1 cellular context compared by ENCODE assay signal in the genomic region with DNA sequence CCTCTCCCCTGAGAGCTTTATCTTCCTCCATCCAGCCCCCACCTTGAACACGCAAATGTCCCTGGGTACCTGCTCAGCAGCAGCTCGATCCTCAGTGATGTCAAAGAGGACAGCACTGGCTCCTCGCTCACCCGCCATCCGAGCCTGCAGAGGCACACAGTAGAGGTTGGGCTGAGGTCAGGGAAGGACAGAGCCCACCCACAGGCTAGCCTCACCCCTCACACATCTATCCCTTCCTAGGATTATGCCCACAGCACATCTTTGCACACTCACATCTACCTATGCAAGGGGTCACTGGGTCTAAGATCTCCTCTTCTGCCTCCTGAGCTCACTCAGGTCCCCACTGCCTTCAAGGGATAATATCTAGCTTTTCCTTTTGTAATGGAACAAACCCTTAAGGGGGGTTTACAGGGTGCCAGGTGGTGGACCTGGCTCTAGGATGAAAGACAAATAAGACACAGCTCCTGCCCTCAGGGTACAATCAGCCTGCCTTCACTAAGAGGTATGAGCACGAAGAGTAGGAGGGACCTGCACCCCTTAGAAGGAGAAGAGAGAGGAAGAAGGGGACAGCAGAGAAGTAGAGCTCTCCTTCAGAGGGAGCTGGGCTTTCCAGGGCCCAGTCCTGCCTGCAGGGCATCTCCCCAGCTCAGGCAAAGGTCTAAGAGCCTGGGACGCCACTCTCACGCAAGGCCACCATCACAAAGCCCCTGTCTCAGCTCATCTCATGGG.
A peak's percentile ranks its signal among the peaks of the same experiment; 100 is the strongest.
TF ChIP-seq lines count a peak whose summit lies in the region.

No MANE protein-coding gene starts in this region.

TF ChIP-seq in HepG2, 621 proteins besides CTCF, POLR2A, EP300 and RAD21 (continued from another document):
- TF ChIP-seq ZNF558 (CRISPR knock-in tag; IDR thresholded peaks at IDR 0.05; ENCODE audit: borderline replicate concordance): 0 out of 2 replicates have a peak, but pooled peaks have one; percentile 5
- TF ChIP-seq, protein P1, sequence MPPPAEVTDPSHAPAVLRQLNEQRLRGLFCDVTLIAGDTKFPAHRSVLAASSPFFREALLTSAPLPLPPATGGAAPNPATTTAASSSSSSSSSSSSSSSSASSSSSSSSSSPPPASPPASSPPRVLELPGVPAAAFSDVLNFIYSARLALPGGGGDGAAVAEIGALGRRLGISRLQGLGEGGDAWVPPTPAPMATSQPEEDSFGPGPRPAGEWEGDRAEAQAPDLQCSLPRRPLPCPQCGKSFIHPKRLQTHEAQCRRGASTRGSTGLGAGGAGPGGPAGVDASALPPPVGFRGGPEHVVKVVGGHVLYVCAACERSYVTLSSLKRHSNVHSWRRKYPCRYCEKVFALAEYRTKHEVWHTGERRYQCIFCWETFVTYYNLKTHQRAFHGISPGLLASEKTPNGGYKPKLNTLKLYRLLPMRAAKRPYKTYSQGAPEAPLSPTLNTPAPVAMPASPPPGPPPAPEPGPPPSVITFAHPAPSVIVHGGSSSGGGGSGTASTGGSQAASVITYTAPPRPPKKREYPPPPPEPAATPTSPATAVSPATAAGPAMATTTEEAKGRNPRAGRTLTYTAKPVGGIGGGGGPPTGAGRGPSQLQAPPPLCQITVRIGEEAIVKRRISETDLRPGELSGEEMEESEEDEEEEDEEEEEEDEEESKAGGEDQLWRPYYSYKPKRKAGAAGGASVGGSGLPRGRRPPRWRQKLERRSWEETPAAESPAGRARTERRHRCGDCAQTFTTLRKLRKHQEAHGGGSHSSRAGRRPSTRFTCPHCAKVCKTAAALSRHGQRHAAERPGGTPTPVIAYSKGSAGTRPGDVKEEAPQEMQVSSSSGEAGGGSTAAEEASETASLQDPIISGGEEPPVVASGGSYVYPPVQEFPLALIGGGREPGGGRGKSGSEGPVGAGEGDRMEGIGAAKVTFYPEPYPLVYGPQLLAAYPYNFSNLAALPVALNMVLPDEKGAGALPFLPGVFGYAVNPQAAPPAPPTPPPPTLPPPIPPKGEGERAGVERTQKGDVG (CRISPR knock-in tag; IDR thresholded peaks at IDR 0.05; ENCODE audit: borderline replicate concordance): no peak
- TF ChIP-seq ZNF703 (CRISPR knock-in tag; IDR thresholded peaks at IDR 0.05; ENCODE audit: borderline replicate concordance): no peak
- TF ChIP-seq, protein P2, sequence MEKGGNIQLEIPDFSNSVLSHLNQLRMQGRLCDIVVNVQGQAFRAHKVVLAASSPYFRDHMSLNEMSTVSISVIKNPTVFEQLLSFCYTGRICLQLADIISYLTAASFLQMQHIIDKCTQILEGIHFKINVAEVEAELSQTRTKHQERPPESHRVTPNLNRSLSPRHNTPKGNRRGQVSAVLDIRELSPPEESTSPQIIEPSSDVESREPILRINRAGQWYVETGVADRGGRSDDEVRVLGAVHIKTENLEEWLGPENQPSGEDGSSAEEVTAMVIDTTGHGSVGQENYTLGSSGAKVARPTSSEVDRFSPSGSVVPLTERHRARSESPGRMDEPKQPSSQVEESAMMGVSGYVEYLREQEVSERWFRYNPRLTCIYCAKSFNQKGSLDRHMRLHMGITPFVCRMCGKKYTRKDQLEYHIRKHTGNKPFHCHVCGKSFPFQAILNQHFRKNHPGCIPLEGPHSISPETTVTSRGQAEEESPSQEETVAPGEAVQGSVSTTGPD (CRISPR knock-in tag; IDR thresholded peaks at IDR 0.05): no peak
TF ChIP-seq in HepG2: peak in this region for 13.
